ENCODE assay signal across 8 cellular contexts in the genomic region with DNA sequence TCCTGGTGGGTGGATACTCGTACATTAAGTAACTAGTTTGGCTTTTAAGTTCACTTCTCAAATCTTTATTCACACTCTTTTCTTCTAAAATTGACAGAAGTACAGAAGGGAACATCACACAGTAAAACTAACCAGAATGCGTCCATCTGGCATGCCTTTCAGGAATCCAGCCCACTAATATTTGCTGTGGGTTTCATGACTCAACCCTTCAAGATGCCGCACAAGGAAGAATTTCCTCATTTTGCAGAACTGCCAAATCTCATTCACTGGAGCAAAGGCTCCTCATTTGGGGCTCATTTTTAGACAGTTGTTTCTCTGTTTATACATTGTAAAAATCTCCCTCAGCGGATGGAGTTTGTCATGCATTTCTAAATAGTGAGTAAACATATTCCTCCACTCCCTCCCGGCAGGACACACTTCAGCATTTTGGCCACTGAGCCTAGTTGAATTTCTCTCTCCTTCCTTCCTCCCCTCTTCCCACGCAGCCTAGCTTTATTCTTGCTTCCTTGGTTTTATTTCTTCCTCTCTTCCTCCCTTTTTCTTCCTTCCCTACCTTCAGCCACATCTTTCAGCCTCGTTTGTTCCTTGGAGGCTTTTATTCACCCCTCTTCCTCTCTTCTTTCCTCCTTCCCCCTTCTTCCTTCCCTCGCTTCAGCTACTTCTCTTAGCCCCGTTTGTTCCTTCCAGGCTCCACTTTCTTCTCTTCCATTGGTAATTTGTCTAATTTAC.
DNase-seq lines count a peak whose midpoint lies in the region; ATAC-seq, FAIRE-seq and TF ChIP-seq lines count a peak whose summit lies in the region.

No MANE protein-coding gene starts in this region.

- TF ChIP-seq CTCF in bronchial epithelial cell (IDR thresholded peaks at IDR 0.05; ENCODE audit: insufficient read depth, low read length, severe bottlenecking): no peak

- POLR2A ChIA-PET in activated CD4-positive, alpha-beta memory T cell treated with anti-CD3 and anti-CD28 coated beads for 36 hours (lab: Charles Lee): no interaction called here

- H3K9ac ChIP-seq in stomach smooth muscle (ENCODE audit: low read length in 2 of 2): peak overlapping the region; percentile 75 to 79

- DNase-seq in GM04504 (ENCODE audit: low read depth) (peak; percentile 99), NCI-H526 treated with DMSO at 0.1 percent for 48 hours (lab: John Stamatoyannopoulos, UW) (peak; percentile 18), bronchial epithelial cell (ENCODE audit: low read depth) (peak; percentile 87), RPMI8226 (no peak)
- DNase-seq in activated CD4-positive, alpha-beta memory T cell treated with anti-CD3 and anti-CD28 coated beads for 36 hours: no peak

- CTCF ChIA-PET in activated CD4-positive, alpha-beta memory T cell treated with anti-CD3 and anti-CD28 coated beads for 36 hours (lab: Charles Lee): no interaction called here

- peak; percentile 23 for FAIRE-seq in bronchial epithelial cell (lab: Jason Lieb, UNC)

- H3K9me3 Mint-ChIP-seq in activated CD4-positive, alpha-beta memory T cell treated with anti-CD3 and anti-CD28 coated beads for 36 hours: no peaks in the 10 kb centered on the region

- H3K27ac Mint-ChIP-seq in activated CD4-positive, alpha-beta memory T cell treated with anti-CD3 and anti-CD28 coated beads for 36 hours: no peak overlapping the region

- peak overlapping the region; percentile 60 for H3K4me3 ChIP-seq in bronchial epithelial cell (ENCODE audit: low read depth, low read length)
- H3K4me3 ChIP-seq in stomach smooth muscle (ENCODE audit: low read length in 2 of 2): peak overlapping the region; percentile 80 to 82

- H3K4me3 Mint-ChIP-seq in activated CD4-positive, alpha-beta memory T cell treated with anti-CD3 and anti-CD28 coated beads for 36 hours: no peak overlapping the region

- H3K27ac ChIP-seq in layer of hippocampus (ENCODE audit: low read depth, low read length) (peak overlapping the region; percentile 39), stomach smooth muscle (ENCODE audit: low read length) (peak overlapping the region; percentile 91)

- peaks cover 19% of the 10 kb centered on the region for H3K27me3 Mint-ChIP-seq in activated CD4-positive, alpha-beta memory T cell treated with anti-CD3 and anti-CD28 coated beads for 36 hours

- intact Hi-C loops in activated CD4-positive, alpha-beta memory T cell treated with anti-CD3 and anti-CD28 coated beads for 36 hours (cut with micrococcal nuclease): no loop called here

- H3K4me1 Mint-ChIP-seq in activated CD4-positive, alpha-beta memory T cell treated with anti-CD3 and anti-CD28 coated beads for 36 hours (ENCODE audit: low read depth): peaks cover 4% of the 10 kb centered on the region

- no peak for ATAC-seq in HG02678 (IDR thresholded peaks at IDR 0.05; ENCODE audit: unreplicated experiment)

- H3K36me3 ChIP-seq in bronchial epithelial cell (ENCODE audit: control insufficient read depth, insufficient read depth, low read length) (no peaks in the 10 kb centered on the region), stomach smooth muscle (ENCODE audit: control insufficient read depth in 2 of 2, insufficient read depth in 2 of 2, low read length in 2 of 2) (no peaks in the 10 kb centered on the region)

- H3K27me3 ChIP-seq in bronchial epithelial cell (ENCODE audit: control insufficient read depth, insufficient read depth, low read length): no peaks in the 10 kb centered on the region
- H3K27me3 ChIP-seq in layer of hippocampus (ENCODE audit: control insufficient read depth, insufficient read depth, low read length): no peaks in the 10 kb centered on the region
- H3K27me3 ChIP-seq in stomach smooth muscle (ENCODE audit: control insufficient read depth in 1 of 2, insufficient read depth in 2 of 2, low read length in 2 of 2): no peaks in the 10 kb centered on the region

- no peaks in the 10 kb centered on the region for H3K36me3 Mint-ChIP-seq in activated CD4-positive, alpha-beta memory T cell treated with anti-CD3 and anti-CD28 coated beads for 36 hours

- no peaks in the 10 kb centered on the region for H3K9me3 ChIP-seq in stomach smooth muscle (ENCODE audit: control insufficient read depth in 2 of 2, low read length in 2 of 2)

- peaks cover 5% of the 10 kb centered on the region for H3K4me1 ChIP-seq in stomach smooth muscle (ENCODE audit: control insufficient read depth, insufficient read depth, low read length)

Comparison
In these comparisons a context has a peak if more than half of its experiments do, and no peak if none do; other contexts are left out.
1. DNase-seq: peak in GM04504 (single experiment), NCI-H526 treated with DMSO at 0.1 percent for 48 hours (single experiment) and bronchial epithelial cell (single experiment); none in RPMI8226 (single experiment) and activated CD4-positive, alpha-beta memory T cell treated with anti-CD3 and anti-CD28 coated beads for 36 hours (single experiment).